19 cellular contexts compared by ENCODE assay signal in the genomic region with DNA sequence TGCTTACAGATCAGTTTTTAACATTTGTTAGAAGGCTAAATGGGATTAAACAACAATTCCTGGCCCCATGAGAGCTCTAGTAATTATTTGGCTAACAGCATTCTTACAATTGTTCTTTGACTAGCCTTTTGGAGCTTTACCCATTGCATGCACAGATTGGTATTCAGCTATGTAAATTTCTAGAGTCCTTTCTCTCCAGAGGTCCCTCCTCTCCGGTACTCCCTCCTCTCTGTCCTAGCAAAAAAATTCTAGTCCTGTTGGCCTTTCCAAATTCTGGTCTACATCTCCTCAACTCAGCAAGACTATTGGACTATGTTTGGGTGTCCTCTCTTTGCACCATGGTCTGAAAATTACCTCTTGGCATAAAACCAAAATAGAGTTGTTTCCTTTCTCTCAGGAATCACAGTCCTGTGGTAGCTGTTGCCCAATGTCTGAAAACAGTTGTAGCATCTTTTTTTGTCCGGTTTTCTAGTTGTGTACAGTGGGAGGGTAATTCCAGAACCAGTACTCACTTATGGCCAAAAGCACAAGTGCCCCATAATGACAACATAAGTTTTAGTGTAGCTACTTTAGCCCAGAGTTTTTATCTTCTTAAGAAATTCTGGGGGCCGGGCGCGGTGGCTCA. TPM values are rescaled to one million over a fixed set of nuclear protein-coding genes. Genes with fewer than 3 reads are reported as not detected.
DNase-seq lines count a peak whose midpoint lies in the region; ATAC-seq and TF ChIP-seq lines count a peak whose summit lies in the region.
"Had no signal": no experiment of that assay in that cellular context is flagged by ENCODE, and none has a peak within 500 bp of the region (broad histone marks: within the 10 kb centered on the region; RNA-seq: fewer than 3 reads in every experiment).

No MANE protein-coding gene starts in this region.

- no peak for TF ChIP-seq CTCF in activated CD8-positive, alpha-beta T cell treated with anti-CD3 and anti-CD28 coated beads for 36 hours (IDR thresholded peaks at IDR 0.05)
- TF ChIP-seq CTCF in chondrocyte (IDR thresholded peaks at IDR 0.05) = no peak

- no peak overlapping the region for H3K23ac ChIP-seq in mesendoderm (ENCODE audit: low read length)

- H3K27ac Mint-ChIP-seq in activated CD8-positive, alpha-beta T cell treated with anti-CD3 and anti-CD28 coated beads for 36 hours = peak overlapping the region; percentile 2
- no peak overlapping the region for H3K27ac Mint-ChIP-seq in activated CD8-positive, alpha-beta T cell treated with anti-CD3 and anti-CD28 coated beads, Interleukin-2, amount 10 ng/mL, durations not matched to agents 7 days and 5 days
- H3K27ac Mint-ChIP-seq in chondrocyte (ENCODE audit: unreplicated experiment) = peak overlapping the region; percentile 3
- H3K27ac Mint-ChIP-seq: activated CD4-positive, alpha-beta T cell treated with anti-CD3 and anti-CD28 coated beads, Interleukin-2, amount 10 ng/mL, durations not matched to agents 7 days and 5 days; progenitor cell of endocrine pancreas; stimulated activated naive B cell treated with anti-CD40 and anti-IgM and Interleukin-4, amounts not matched to agents 10 μg/mL and 1 μg/mL and 100 μg/mL, for 72 hours had no signal

- no peak overlapping the region for H4K8ac ChIP-seq in mesendoderm (ENCODE audit: low read depth, low read length)

- H2BK15ac ChIP-seq in mesendoderm (replicated peaks; ENCODE audit: low read depth) = no peak overlapping the region

- ATAC-seq in activated CD8-positive, alpha-beta T cell treated with anti-CD3 and anti-CD28 coated beads for 36 hours = no peak
- ATAC-seq in activated CD8-positive, alpha-beta T cell treated with anti-CD3 and anti-CD28 coated beads, Interleukin-2, amount 10 ng/mL, durations not matched to agents 7 days and 5 days = no peak
- no peak for ATAC-seq in HG03521 (IDR thresholded peaks at IDR 0.05; ENCODE audit: unreplicated experiment)
- ATAC-seq: left cardiac atrium; stimulated activated naive B cell treated with anti-CD40 and anti-IgM and Interleukin-4, amounts not matched to agents 10 μg/mL and 1 μg/mL and 100 μg/mL, for 72 hours had no signal

- H4K5ac ChIP-seq in mesendoderm (ENCODE audit: low read length) = no peak overlapping the region

- no peak overlapping the region for H3K4ac ChIP-seq in mesendoderm (ENCODE audit: low read depth, low read length)

- no CpG with 5 or more reads among the region's 5 CpGs for WGBS in mesendoderm (ENCODE audit: extremely low coverage, insufficient coverage, low lambda C conversion rate)

- H3K79me1 ChIP-seq in mesendoderm (ENCODE audit: low read length) = no peaks in the 10 kb centered on the region

- no peak overlapping the region for H2AK5ac ChIP-seq in mesendoderm (ENCODE audit: low read length)

- H3K56ac ChIP-seq in mesendoderm (ENCODE audit: low read length) = no peak overlapping the region

- peaks cover 7% of the 10 kb centered on the region for H3K4me1 Mint-ChIP-seq in activated CD8-positive, alpha-beta T cell treated with anti-CD3 and anti-CD28 coated beads for 36 hours (ENCODE audit: low read depth)
- H3K4me1 Mint-ChIP-seq in activated CD8-positive, alpha-beta T cell treated with anti-CD3 and anti-CD28 coated beads, Interleukin-2, amount 10 ng/mL, durations not matched to agents 7 days and 5 days (ENCODE audit: low read depth) = peaks cover 1% of the 10 kb centered on the region
- H3K4me1 Mint-ChIP-seq in chondrocyte (ENCODE audit: low read depth) = peaks cover 4% of the 10 kb centered on the region
- H3K4me1 Mint-ChIP-seq: stimulated activated naive B cell treated with anti-CD40 and anti-IgM and Interleukin-4, amounts not matched to agents 10 μg/mL and 1 μg/mL and 100 μg/mL, for 72 hours had no signal

- no peak overlapping the region for H3K9ac ChIP-seq in mesendoderm (ENCODE audit: low read length)

- H3K4me3 Mint-ChIP-seq in activated CD8-positive, alpha-beta T cell treated with anti-CD3 and anti-CD28 coated beads for 36 hours = no peak overlapping the region
- no peak overlapping the region for H3K4me3 Mint-ChIP-seq in activated CD8-positive, alpha-beta T cell treated with anti-CD3 and anti-CD28 coated beads, Interleukin-2, amount 10 ng/mL, durations not matched to agents 7 days and 5 days
- no peak overlapping the region for H3K4me3 Mint-ChIP-seq in chondrocyte (ENCODE audit: unreplicated experiment)
- H3K4me3 Mint-ChIP-seq: activated CD4-positive, alpha-beta T cell treated with anti-CD3 and anti-CD28 coated beads, Interleukin-2, amount 10 ng/mL, durations not matched to agents 7 days and 5 days; stimulated activated naive B cell treated with anti-CD40 and anti-IgM and Interleukin-4, amounts not matched to agents 10 μg/mL and 1 μg/mL and 100 μg/mL, for 72 hours had no signal

- H3K36me3 Mint-ChIP-seq in activated CD8-positive, alpha-beta T cell treated with anti-CD3 and anti-CD28 coated beads for 36 hours (ENCODE audit: low read depth) = peaks cover 29% of the 10 kb centered on the region
- H3K36me3 Mint-ChIP-seq in activated CD8-positive, alpha-beta T cell treated with anti-CD3 and anti-CD28 coated beads, Interleukin-2, amount 10 ng/mL, durations not matched to agents 7 days and 5 days (ENCODE audit: low read depth) = peaks cover 43% of the 10 kb centered on the region
- H3K36me3 Mint-ChIP-seq in chondrocyte (ENCODE audit: low read depth) = peaks cover 21% of the 10 kb centered on the region

- H3K27me3 ChIP-seq in H7 (ENCODE audit: control insufficient read depth, insufficient read depth, low read length) = no peaks in the 10 kb centered on the region
- H3K27me3 ChIP-seq in mesendoderm (ENCODE audit: insufficient read depth, low read length, poor library complexity) = no peaks in the 10 kb centered on the region

- no peak overlapping the region for H3K18ac ChIP-seq in mesendoderm (ENCODE audit: low read length)

- CTCF ChIA-PET in activated CD8-positive, alpha-beta T cell treated with anti-CD3 and anti-CD28 coated beads for 36 hours (lab: Charles Lee) = interaction anchor here (1.2 to 2.0 kb wide), 4 partner anchors 9 to 37 kb away, joined by 3 to 4 read pairs (median 4); no protein-coding TSS in a partner anchor
- CTCF ChIA-PET in activated CD8-positive, alpha-beta T cell treated with anti-CD3 and anti-CD28 coated beads, Interleukin-2, amount 10 ng/mL, durations not matched to agents 7 days and 5 days (lab: Charles Lee) = interaction anchor here (2.5 kb wide), 1 partner anchor 28 kb away, joined by 13 read pairs; no protein-coding TSS in a partner anchor

- no peaks in the 10 kb centered on the region for H3K9me3 Mint-ChIP-seq in activated CD8-positive, alpha-beta T cell treated with anti-CD3 and anti-CD28 coated beads for 36 hours
- no peaks in the 10 kb centered on the region for H3K9me3 Mint-ChIP-seq in activated CD8-positive, alpha-beta T cell treated with anti-CD3 and anti-CD28 coated beads, Interleukin-2, amount 10 ng/mL, durations not matched to agents 7 days and 5 days (ENCODE audit: insufficient read depth)
- no peaks in the 10 kb centered on the region for H3K9me3 Mint-ChIP-seq in chondrocyte (ENCODE audit: low read depth)
- H3K9me3 Mint-ChIP-seq: activated CD4-positive, alpha-beta T cell treated with anti-CD3 and anti-CD28 coated beads, Interleukin-2, amount 10 ng/mL, durations not matched to agents 7 days and 5 days; stimulated activated naive B cell treated with anti-CD40 and anti-IgM and Interleukin-4, amounts not matched to agents 10 μg/mL and 1 μg/mL and 100 μg/mL, for 72 hours had no signal

- no peak for DNase-seq in activated CD8-positive, alpha-beta T cell treated with anti-CD3 and anti-CD28 coated beads for 36 hours
- no peak for DNase-seq in activated CD8-positive, alpha-beta T cell treated with anti-CD3 and anti-CD28 coated beads, Interleukin-2, amount 10 ng/mL, durations not matched to agents 7 days and 5 days
- DNase-seq in H7 (peak; percentile 19), chondrocyte (ENCODE audit: low spot score) (no peak), mesendoderm (peak; percentile 37), DMS 273 treated with DMSO at 0.1 percent for 48 hours (lab: John Stamatoyannopoulos, UW) (no peak), NCI-H524 (lab: John Stamatoyannopoulos, UW) (no peak)
- DNase-seq: activated CD4-positive, alpha-beta T cell treated with anti-CD3 and anti-CD28 coated beads, Interleukin-2, amount 10 ng/mL, durations not matched to agents 7 days and 5 days; KG1; left cardiac atrium; midbrain; MV-4-11; NCI-H1694; NCI-H69; stimulated activated CD4-positive, alpha-beta T cell treated with anti-CD3 and anti-CD28 coated beads, Interleukin-1b, Interleukin-23, amount 100 ng/mL, for 48 hours; stimulated activated naive B cell treated with anti-CD40 and anti-IgM and Interleukin-4, amounts not matched to agents 10 μg/mL and 1 μg/mL and 100 μg/mL, for 72 hours had no signal

- H3K27ac ChIP-seq in mesendoderm (ENCODE audit: low read depth, low read length) = no peak overlapping the region
- H3K27ac ChIP-seq: thoracic aorta had no signal

- H3K79me2 ChIP-seq in mesendoderm (ENCODE audit: control insufficient read depth, insufficient read depth, low read length) = no peaks in the 10 kb centered on the region

- no peak overlapping the region for H2BK5ac ChIP-seq in mesendoderm (ENCODE audit: low read length)

- no peak overlapping the region for H3K4me2 ChIP-seq in mesendoderm (ENCODE audit: low read length)

- no peaks in the 10 kb centered on the region for H3K4me1 ChIP-seq in mesendoderm (ENCODE audit: control insufficient read depth, low read depth, low read length)

- H3K4me3 ChIP-seq in H7 (ENCODE audit: insufficient read depth, low read depth, low read length) (no peak overlapping the region), mesendoderm (ENCODE audit: low read length) (no peak overlapping the region)
- H3K4me3 ChIP-seq: thoracic aorta had no signal

- peaks cover 2% of the 10 kb centered on the region for H3K36me3 ChIP-seq in H7 (replicated peaks; ENCODE audit: control insufficient read depth, insufficient read depth, low read length)
- no peaks in the 10 kb centered on the region for H3K36me3 ChIP-seq in mesendoderm (ENCODE audit: control insufficient read depth, insufficient read depth, low read length)

- intact Hi-C loops in activated CD8-positive, alpha-beta T cell treated with anti-CD3 and anti-CD28 coated beads for 36 hours (cut with micrococcal nuclease) = no loop called here

- H2BK120ac ChIP-seq in mesendoderm (ENCODE audit: low read depth, low read length) = no peak overlapping the region

- H3K27me3 Mint-ChIP-seq in activated CD8-positive, alpha-beta T cell treated with anti-CD3 and anti-CD28 coated beads for 36 hours = no peaks in the 10 kb centered on the region
- H3K27me3 Mint-ChIP-seq in activated CD8-positive, alpha-beta T cell treated with anti-CD3 and anti-CD28 coated beads, Interleukin-2, amount 10 ng/mL, durations not matched to agents 7 days and 5 days (ENCODE audit: low read depth) = no peaks in the 10 kb centered on the region
- H3K27me3 Mint-ChIP-seq in chondrocyte (ENCODE audit: low read depth) = no peaks in the 10 kb centered on the region
- H3K27me3 Mint-ChIP-seq: activated CD4-positive, alpha-beta T cell treated with anti-CD3 and anti-CD28 coated beads, Interleukin-2, amount 10 ng/mL, durations not matched to agents 7 days and 5 days; progenitor cell of endocrine pancreas; stimulated activated naive B cell treated with anti-CD40 and anti-IgM and Interleukin-4, amounts not matched to agents 10 μg/mL and 1 μg/mL and 100 μg/mL, for 72 hours had no signal

- POLR2A ChIA-PET in activated CD8-positive, alpha-beta T cell treated with anti-CD3 and anti-CD28 coated beads for 36 hours (lab: Charles Lee) = interaction anchor here (0.6 kb wide), 1 partner anchor 14 kb away, joined by 3 read pairs; no protein-coding TSS in a partner anchor
- POLR2A ChIA-PET in activated CD8-positive, alpha-beta T cell treated with anti-CD3 and anti-CD28 coated beads, Interleukin-2, amount 10 ng/mL, durations not matched to agents 7 days and 5 days (lab: Charles Lee) = no interaction called here

RNA-seq across cellular contexts. Expression of a gene that starts 18.1 kb away (rescaled TPM):
- total RNA-seq in activated CD8-positive, alpha-beta T cell treated with anti-CD3 and anti-CD28 coated beads for 36 hours = 10 to 100 TPM; 49.7 to 55.4 TPM
- total RNA-seq in activated CD8-positive, alpha-beta T cell treated with anti-CD3 and anti-CD28 coated beads, Interleukin-2, amount 10 ng/mL, durations not matched to agents 7 days and 5 days = 10 to 100 TPM; 51.2 to 56.4 TPM
- total RNA-seq in H7 (2014; rRNA removed; shearing (Covaris generic)) = 12.6 and 22.9 TPM in 2 replicates
- 76.8 to 95.5 TPM (median 77.1 TPM) in 3 replicates for total RNA-seq in chondrocyte
- 15.2 TPM for polyA plus RNA-seq in mesendoderm (2013, experiment 1 of 2)
- 16.3 TPM for polyA plus RNA-seq in mesendoderm (2013, experiment 2 of 2)

RNA-seq across cellular contexts. Expression of a gene that starts 34.0 kb away (rescaled TPM):
- 10 to 100 TPM; 29.3 to 30.5 TPM for total RNA-seq in activated CD8-positive, alpha-beta T cell treated with anti-CD3 and anti-CD28 coated beads for 36 hours
- 10 to 100 TPM; 20.8 to 22.6 TPM for total RNA-seq in activated CD8-positive, alpha-beta T cell treated with anti-CD3 and anti-CD28 coated beads, Interleukin-2, amount 10 ng/mL, durations not matched to agents 7 days and 5 days
- 19.7 and 27.2 TPM in 2 replicates for total RNA-seq in H7 (2014; rRNA removed; shearing (Covaris generic))
- 48.1 to 50.7 TPM (median 48.2 TPM) in 3 replicates for total RNA-seq in chondrocyte
- polyA plus RNA-seq in mesendoderm (2013, experiment 1 of 2) = 22.8 TPM
- polyA plus RNA-seq in mesendoderm (2013, experiment 2 of 2) = 23.5 TPM

Comparison
In these comparisons a context has a peak if more than half of its experiments do, and no peak if none do; other contexts are left out.
1. DNase-seq: peak in H7 (single experiment) and mesendoderm (single experiment); none in activated CD8-positive, alpha-beta T cell treated with anti-CD3 and anti-CD28 coated beads for 36 hours (single experiment), activated CD8-positive, alpha-beta T cell treated with anti-CD3 and anti-CD28 coated beads, Interleukin-2, amount 10 ng/mL, durations not matched to agents 7 days and 5 days (single experiment), chondrocyte (single experiment), DMS 273 treated with DMSO at 0.1 percent for 48 hours (single experiment) and NCI-H524 (0 of 2).